In genomic region chr17:75059369-75060345, GRCh38 we compare ENCODE assay signal across 1 cellular context.
TF ChIP-seq lines count a peak whose summit lies in the region.

No MANE protein-coding gene starts in this region.

TF ChIP-seq in endothelial cell of umbilical vein, 7 proteins besides CTCF, POLR2A, EP300 and RAD21:
- TF ChIP-seq POLR2AphosphoS5 (IDR thresholded peaks at IDR 0.05; ENCODE audit: insufficient read depth, low read depth, low read length) (no peak), GATA2 (IDR thresholded peaks at IDR 0.05; ENCODE audit: insufficient read depth, insufficient read length, low read depth, low read length) (no peak), MYC (IDR thresholded peaks at IDR 0.05; ENCODE audit: low read depth, low read length) (no peak), JUN (IDR thresholded peaks at IDR 0.05; ENCODE audit: borderline replicate concordance, insufficient read depth, insufficient read length, low read depth) (no peak), MAX (IDR thresholded peaks at IDR 0.05; ENCODE audit: insufficient read depth, insufficient read length) (no peak), FOS (IDR thresholded peaks at IDR 0.05; ENCODE audit: borderline replicate concordance, insufficient read depth, low read length) (no peak), EZH2 (IDR thresholded peaks at IDR 0.05; ENCODE audit: borderline replicate concordance, low read depth, low read length, severe bottlenecking) (no peak)
TF ChIP-seq in endothelial cell of umbilical vein: peak in this region for 0.
